ENCODE assay signal across 29 cellular contexts in the genomic region with DNA sequence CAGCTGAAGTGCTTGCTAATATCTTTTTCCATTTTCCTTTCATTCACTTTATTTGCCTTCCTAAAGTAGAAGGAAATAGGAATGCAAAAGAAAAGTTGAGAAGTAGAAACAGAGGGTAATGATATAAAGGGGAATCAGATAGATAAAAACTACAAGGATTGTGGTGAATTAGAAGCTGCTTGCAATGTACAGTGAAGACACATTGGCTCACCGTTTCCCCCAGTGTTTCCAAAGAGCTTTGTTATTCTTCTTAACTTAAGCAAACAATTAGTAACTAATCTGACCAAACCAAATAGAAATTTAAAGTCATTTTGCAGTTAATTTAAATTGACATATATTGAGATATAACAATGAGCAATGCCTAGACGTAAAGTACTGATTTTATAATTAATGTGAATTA.
"Had no signal": no experiment of that assay in that cellular context is flagged by ENCODE, and none has a peak within 500 bp of the region (broad histone marks: within the 10 kb centered on the region; RNA-seq: fewer than 3 reads in every experiment).

No MANE protein-coding gene starts in this region.

- H3K4me1 ChIP-seq: pancreas, prostate gland, spleen, testis, tibial nerve, upper lobe of left lung, vagina had no signal

- H3K4me2 ChIP-seq: smooth muscle cell had no signal

- ATAC-seq: naive thymus-derived CD8-positive, alpha-beta T cell; natural killer cell treated with Interleukin-12 subunit alpha and Interleukin-12 subunit beta and Interleukin-15 and Interleukin-18, amount 100 ng/mL, for 72 hours; pancreas; right cardiac atrium; sciatic nerve; stimulated activated memory B cell treated with anti-CD40 and anti-IgM and Interleukin-4, amounts not matched to agents 10 μg/mL and 1 μg/mL and 100 μg/mL, for 72 hours; stimulated activated naive CD8-positive, alpha-beta T cell treated with anti-CD3 and anti-CD28 coated beads, Interleukin-15, amount 100 ng/mL, for 72 hours; stimulated activated naive CD8-positive, alpha-beta T cell treated with anti-CD3 and anti-CD28 coated beads, Interleukin-15, Interleukin-2, amounts not matched to agents 100 U/mL and 50 U/mL, for 24 hours had no signal

- DNase-seq: naive thymus-derived CD8-positive, alpha-beta T cell; nephron progenitor cell; nucleus accumbens; pancreas; right cardiac atrium; spleen; stimulated activated CD4-positive, alpha-beta T cell treated with anti-CD3 and anti-CD28 coated beads, Interleukin-12 subunit alpha, Interleukin-12 subunit beta, amount 100 ng/mL, for 4 hours; stimulated activated CD4-positive, alpha-beta T cell treated with anti-CD3 and anti-CD28 coated beads, Interleukin-1b, Interleukin-23, amount 100 ng/mL, for 48 hours; stimulated activated CD4-positive, alpha-beta T cell treated with anti-CD3 and anti-CD28 coated beads, Interleukin-4, amount 100 ng/mL, for 1 hour; stimulated activated CD4-positive, alpha-beta T cell treated with anti-CD3 and anti-CD28 coated beads, Interleukin-4, amount 100 ng/mL, for 4 hours; stimulated activated CD8-positive, alpha-beta memory T cell treated with anti-CD3 and anti-CD28 coated beads, Interleukin-4, amount 100 ng/mL, for 48 hours; stimulated activated naive CD4-positive, alpha-beta T cell; stimulated activated naive CD8-positive, alpha-beta T cell treated with anti-CD3 and anti-CD28 coated beads, Interleukin-15, amount 100 ng/mL, for 72 hours; stimulated activated naive CD8-positive, alpha-beta T cell treated with anti-CD3 and anti-CD28 coated beads, Interleukin-15, Interleukin-2, amounts not matched to agents 100 U/mL and 50 U/mL, for 24 hours; substantia nigra; testis; trophoblast cell; upper lobe of left lung had no signal

- H3K27ac ChIP-seq: neutrophil, pancreas, prostate gland, skin epidermis, spleen, suprapubic skin, testis, tibial nerve, upper lobe of left lung, vagina had no signal

- H3K9me3 ChIP-seq: neutrophil, pancreas, prostate gland, spleen, suprapubic skin, testis, tibial nerve, upper lobe of left lung, vagina had no signal

- H3K4me3 ChIP-seq: pancreas, prostate gland, skin epidermis, smooth muscle cell, spleen, suprapubic skin, testis, tibial nerve, upper lobe of left lung, vagina had no signal

- H3K36me3 ChIP-seq: pancreas, prostate gland had no signal

- H3K27me3 ChIP-seq: neutrophil, pancreas, spleen, suprapubic skin, testis, tibial nerve, upper lobe of left lung, vagina had no signal

- FAIRE-seq: pancreas, urothelium cell line had no signal
